In genomic region chr12:18794000-18794399, GRCh38 we compare ENCODE assay signal across 28 cellular contexts. TPM values are rescaled to one million over a fixed set of nuclear protein-coding genes. Genes with fewer than 3 reads are reported as not detected.
DNase-seq lines count a peak whose midpoint lies in the region; ATAC-seq, FAIRE-seq and TF ChIP-seq lines count a peak whose summit lies in the region.
"Had no signal": no experiment of that assay in that cellular context is flagged by ENCODE, and none has a peak within 500 bp of the region (broad histone marks: within the 10 kb centered on the region; RNA-seq: fewer than 3 reads in every experiment).

No MANE protein-coding gene starts in this region.

- no peaks in the 10 kb centered on the region for H3K79me1 ChIP-seq in IMR-90 (ENCODE audit: low read depth in 1 of 2, low read length in 2 of 2)

- H3K9me3 ChIP-seq in A549 = peaks cover 3% of the 10 kb centered on the region; the same call in 1 of the 3 replicates
- H3K9me3 ChIP-seq in IMR-90 (ENCODE audit: control insufficient read depth, insufficient read depth, low read length) = no peaks in the 10 kb centered on the region
- H3K9me3 ChIP-seq in K562 (replicated peaks; ENCODE audit: control insufficient read depth, insufficient read depth, low read depth, low read length) = no peaks in the 10 kb centered on the region
- H3K9me3 ChIP-seq: BLaER1, SJSA1 had no signal

- no peaks in the 10 kb centered on the region for H3K9me1 ChIP-seq in IMR-90 (ENCODE audit: insufficient read depth, low read length)
- no peaks in the 10 kb centered on the region for H3K9me1 ChIP-seq in K562 (ENCODE audit: control insufficient read depth, insufficient read depth, low read length)

- no peak overlapping the region for H4K91ac ChIP-seq in IMR-90 (ENCODE audit: insufficient read depth, low read depth, low read length)

- FAIRE-seq in A549 (lab: Jason Lieb, UNC) (no peak), K562 (lab: Jason Lieb, UNC) (no peak), islet of Langerhans (lab: Jason Lieb, UNC) (peak; percentile 79)
- FAIRE-seq: D721Med, GM12891 had no signal

- no peak overlapping the region for H3K4ac ChIP-seq in IMR-90 (ENCODE audit: low read depth, low read length)

- no peak overlapping the region for H2BK120ac ChIP-seq in IMR-90 (ENCODE audit: low read depth, low read length)

- no peak overlapping the region for H2AK5ac ChIP-seq in IMR-90 (ENCODE audit: low read depth, low read length)

- H3K9ac ChIP-seq in IMR-90 (ENCODE audit: low read depth, low read length) (no peak overlapping the region), K562 (ENCODE audit: insufficient read depth in 1 of 2, low read depth in 2 of 2, low read length in 2 of 2) (no peak overlapping the region)
- H3K9ac ChIP-seq: BLaER1 had no signal

- no peak overlapping the region for H3K23ac ChIP-seq in IMR-90 (ENCODE audit: low read depth, low read length)

- ATAC-seq in A549 = no peak
- ATAC-seq in IMR-90 (ENCODE audit: low read depth) = no peak
- no peak for ATAC-seq in K562
- no peak for ATAC-seq in GM18870 (IDR thresholded peaks at IDR 0.05; ENCODE audit: unreplicated experiment)
- ATAC-seq in GM21367 (IDR thresholded peaks at IDR 0.05; ENCODE audit: unreplicated experiment) = no peak

- H3K36me3 ChIP-seq in IMR-90 (ENCODE audit: control insufficient read depth, insufficient read depth, low read length) (no peaks in the 10 kb centered on the region), K562 (ENCODE audit: control insufficient read depth, insufficient read depth, low read length) (no peaks in the 10 kb centered on the region)
- H3K36me3 ChIP-seq: BLaER1, MG63, SJSA1 had no signal

- H4K20me1 ChIP-seq in IMR-90 (ENCODE audit: insufficient read depth, low read length) (no peaks in the 10 kb centered on the region), K562 (replicated peaks; ENCODE audit: control insufficient read depth, insufficient read depth, low read length) (no peaks in the 10 kb centered on the region)
- H4K20me1 ChIP-seq: BLaER1 had no signal

- no peak overlapping the region for H4K5ac ChIP-seq in IMR-90 (ENCODE audit: low read depth, low read length)

- no peak for TF ChIP-seq CTCF in A549 (IDR thresholded peaks at IDR 0.05)
- no peak for TF ChIP-seq CTCF in IMR-90 (conservative IDR thresholded peaks at IDR 0.05; ENCODE audit: low read depth, low read length)
- no peak for TF ChIP-seq CTCF in K562 (IDR thresholded peaks at IDR 0.05 in 2 of 3, conservative IDR thresholded peaks at IDR 0.05 in 1 of 3; ENCODE audit: insufficient read depth in 2 of 3, low read depth in 1 of 3, low read length in 3 of 3)

- H2BK5ac ChIP-seq in IMR-90 (ENCODE audit: low read depth, low read length, poor library complexity, severe bottlenecking) = no peak overlapping the region

- H2BK15ac ChIP-seq in IMR-90 (ENCODE audit: low read depth, low read length) = no peak overlapping the region

- no peak overlapping the region for H2BK20ac ChIP-seq in IMR-90 (ENCODE audit: low read depth, low read length)

- no peak for DNase-seq in A549 (ENCODE audit: low read depth in 1 of 2, low spot score in 1 of 2)
- DNase-seq in IMR-90 = no peak
- no peak for DNase-seq in K562 (ENCODE audit: extremely low read depth in 1 of 4, low spot score in 3 of 4)
- DNase-seq in epidermal melanocyte (ENCODE audit: insufficient read length, low spot score) = no peak
- DNase-seq: CD4-positive, CD25-positive, alpha-beta regulatory T cell; EL; GF-D8; KBM-7; MG63; NCI-H2029; NCI-H446; NCI-H524 treated with DMSO at 0.1 percent for 48 hours; NCI-H774; NK-92 treated with Interleukin-12 subunit alpha and Interleukin-12 subunit beta, amount 100 ng/mL, for 24 hours; Right ventricle myocardium superior; RPMI8226 had no signal

- CTCF ChIA-PET in A549 (lab: Yijun Ruan, JAX) = no interaction called here
- CTCF ChIA-PET in IMR-90 (lab: Yijun Ruan, JAX) = no interaction called here
- CTCF ChIA-PET in K562 (lab: Yijun Ruan, JAX; ENCODE audit: low intra/inter-chr PET ratio) = no interaction called here

- H4K8ac ChIP-seq in IMR-90 (ENCODE audit: low read depth in 2 of 2, low read length in 2 of 2) = no peak overlapping the region

- no peaks in the 10 kb centered on the region for H3K27me3 ChIP-seq in IMR-90 (ENCODE audit: control insufficient read depth, insufficient read depth, low read length)
- no peaks in the 10 kb centered on the region for H3K27me3 ChIP-seq in K562 (ENCODE audit: control insufficient read depth in 2 of 2, insufficient read depth in 2 of 2, low read length in 2 of 2)
- H3K27me3 ChIP-seq: BLaER1, MG63, SJSA1 had no signal

- POLR2A ChIA-PET in A549 (lab: Yijun Ruan, JAX) = no interaction called here
- POLR2A ChIA-PET in IMR-90 (lab: Charles Lee; ENCODE audit: unreplicated experiment) = no interaction called here
- POLR2A ChIA-PET in K562 (lab: Yijun Ruan, JAX) = no interaction called here

- H3K27ac ChIP-seq in A549 (no peak overlapping the region), IMR-90 (ENCODE audit: insufficient read depth, low read length) (no peak overlapping the region), K562 (ENCODE audit: extremely low read depth, low read depth, low read length) (no peak overlapping the region)
- H3K27ac ChIP-seq: BLaER1, SJSA1 had no signal

- TF ChIP-seq EP300 in A549 (IDR thresholded peaks at IDR 0.05) (no peak), K562 (IDR thresholded peaks at IDR 0.05; ENCODE audit: low read length) (no peak)

- no peaks in the 10 kb centered on the region for H3K79me2 ChIP-seq in K562 (ENCODE audit: control insufficient read depth, insufficient read depth, low read length)

- no peak for TF ChIP-seq RAD21 in A549 (conservative IDR thresholded peaks at IDR 0.05 in 1 of 2, IDR thresholded peaks at IDR 0.05 in 1 of 2)
- no peak for TF ChIP-seq RAD21 in IMR-90 (IDR thresholded peaks at IDR 0.05; ENCODE audit: low read length)
- no peak for TF ChIP-seq RAD21 in K562 (CRISPR knock-in tag; conservative IDR thresholded peaks at IDR 0.05 in 1 of 2, IDR thresholded peaks at IDR 0.05 in 1 of 2)

- no TSS peak for BruUV-seq in IMR-90 (replicated peaks; lab: Mats Ljungman, UMichigan)
- BruUV-seq in K562 (replicated peaks; lab: Mats Ljungman, UMichigan) = no TSS peak

- intact Hi-C loops in IMR-90 (cut with micrococcal nuclease) (no loop called here), K562 (cut with micrococcal nuclease) (no loop called here)

- no peak overlapping the region for H3K14ac ChIP-seq in IMR-90 (replicated peaks; ENCODE audit: low read depth, low read length)

- in situ Hi-C loops in IMR-90 (cut with MboI; ENCODE audit: low sequenced_read_pairs) (no loop called here), K562 (cut with MboI) (no loop called here)

- no peak for TF ChIP-seq POLR2A in A549 (IDR thresholded peaks at IDR 0.05; ENCODE audit: low read length)
- TF ChIP-seq POLR2A in IMR-90 (IDR thresholded peaks at IDR 0.05; ENCODE audit: low read depth, low read length) = no peak
- no peak for TF ChIP-seq POLR2A in K562 (conservative IDR thresholded peaks at IDR 0.05)

- H3K18ac ChIP-seq in IMR-90 (ENCODE audit: low read depth, low read length) = no peak overlapping the region

- no peak overlapping the region for H3K4me3 ChIP-seq in A549
- H3K4me3 ChIP-seq in IMR-90 (ENCODE audit: insufficient read depth, low read depth, low read length) = no peak overlapping the region
- H3K4me3 ChIP-seq in K562 = no peak overlapping the region
- H3K4me3 ChIP-seq: BLaER1, MG63, SJSA1 had no signal

- peaks cover 8% of the 10 kb centered on the region; the same call in 2 of the 3 replicates for H3K4me1 ChIP-seq in A549
- H3K4me1 ChIP-seq in IMR-90 (ENCODE audit: control insufficient read depth, insufficient read depth, low read length) = no peaks in the 10 kb centered on the region
- H3K4me1 ChIP-seq in K562 (replicated peaks in 1 of 2; ENCODE audit: control insufficient read depth in 2 of 2, insufficient read depth in 2 of 2, low read length in 2 of 2) = no peaks in the 10 kb centered on the region
- H3K4me1 ChIP-seq: BLaER1, SJSA1 had no signal

- dilution Hi-C loops in IMR-90 (cut with HindIII; ENCODE audit: low sequenced_read_pairs, unreplicated experiment) = no loop called here

- H2AK9ac ChIP-seq in IMR-90 (replicated peaks; ENCODE audit: low read depth, low read length, poor library complexity) = no peak overlapping the region

- H3K4me2 ChIP-seq in A549 (no peak overlapping the region), IMR-90 (ENCODE audit: low read depth, low read length) (no peak overlapping the region), K562 (ENCODE audit: insufficient read depth, low read length) (no peak overlapping the region)
- H3K4me2 ChIP-seq: BLaER1 had no signal

- no peak overlapping the region for H3K56ac ChIP-seq in IMR-90 (ENCODE audit: extremely low read depth, insufficient read depth, low read length)

- H2AFZ ChIP-seq in IMR-90 (replicated peaks; ENCODE audit: low read length, poor library complexity) (no peak overlapping the region), K562 (ENCODE audit: low read depth, low read length) (no peak overlapping the region)

RNA-seq across cellular contexts. Expression of gene CAPZA3, which starts 56.1 kb away (rescaled TPM):
- polyA plus RNA-seq in A549 (2011; rRNA removed) (not detected in 2 replicates), A549 (2017; fragmentation: RNase III; extraction: RNeasy Plus Mini Kit Qiagen cat#74134 plus additional on column Dnase treatment) (not detected in 3 replicates), IMR-90 (2012; rRNA removed) (not detected in 2 replicates), K562 (2011; rRNA removed) (not detected in 2 replicates), K562 (2014; fragmentation: Illumina TruSeq; extraction: Trizol) (not detected in 2 replicates), K562 (2014; fragmentation: Nextera tagmentation; extraction: Ambion mirVana) (not detected), K562 (2014; rRNA removed) (not detected in 2 replicates)
- polyA plus RNA-seq in A549 (2012; cell fraction: cytosol; rRNA removed) = not detected in 2 replicates
- polyA plus RNA-seq in A549 (2012; cell fraction: nucleus; rRNA removed) = not detected in 2 replicates
- polyA minus RNA-seq in A549 (2011; rRNA and poly(A)+ RNA removed) = not detected in 2 replicates
- total RNA-seq in IMR-90 (2012; rRNA removed) (not detected in 2 replicates), K562 (2014; rRNA removed) (not detected in 2 replicates), K562 (2014; rRNA removed; fragmentation: Illumina TruSeq; extraction: Trizol) (not detected in 2 replicates), K562 (2015; rRNA removed; fragmentation: Illumina TruSeq; extraction: Trizol) (not detected in 2 replicates), K562 (2021) (not detected in 2 replicates)
- not detected in 2 replicates for polyA plus RNA-seq in IMR-90 (2012; cell fraction: cytosol; rRNA removed)
- polyA plus RNA-seq in IMR-90 (2012; cell fraction: nucleus; rRNA removed; ENCODE audit: low replicate concordance) = not detected in 2 replicates
- not detected in 2 replicates for total RNA-seq in K562 (2011; cell fraction: chromatin; rRNA removed; ENCODE audit: low replicate concordance)
- not detected in 2 replicates for total RNA-seq in K562 (2011; cell fraction: nucleolus; rRNA removed)
- not detected in 2 replicates for total RNA-seq in K562 (2011; cell fraction: nucleoplasm; rRNA removed)
- polyA plus RNA-seq in K562 (2011; cell fraction: cytosol; rRNA removed) = not detected in 2 replicates
- not detected in 2 replicates for polyA plus RNA-seq in K562 (2011; cell fraction: nucleus; rRNA removed)
- polyA plus RNA-seq in K562 (2012) = not detected in 2 replicates
- not detected in 2 replicates for polyA minus RNA-seq in K562 (2011; rRNA and poly(A)+ RNA removed)
- polyA minus RNA-seq in K562 (2011; cell fraction: cytosol; rRNA and poly(A)+ RNA removed) = not detected in 2 replicates
- not detected in 2 replicates for polyA minus RNA-seq in K562 (2011; cell fraction: nucleus; rRNA and poly(A)+ RNA removed)
- total RNA-seq: A172; CD4-positive, CD25-positive, alpha-beta regulatory T cell; H4; HT-29; LHCN-M2; Right ventricle myocardium superior; SJSA1 had no signal
- polyA plus RNA-seq: AG04450; CD4-positive, CD25-positive, alpha-beta regulatory T cell had no signal

RNA-seq across cellular contexts. Expression of gene PLCZ1, which starts 56.2 kb away (rescaled TPM):
- not detected in 2 replicates for polyA plus RNA-seq in A549 (2011; rRNA removed)
- not detected in 2 replicates for polyA plus RNA-seq in A549 (2012; cell fraction: cytosol; rRNA removed)
- not detected in 2 replicates for polyA plus RNA-seq in A549 (2012; cell fraction: nucleus; rRNA removed)
- not detected in 3 replicates for polyA plus RNA-seq in A549 (2017; fragmentation: RNase III; extraction: RNeasy Plus Mini Kit Qiagen cat#74134 plus additional on column Dnase treatment)
- not detected in 2 replicates for polyA minus RNA-seq in A549 (2011; rRNA and poly(A)+ RNA removed)
- not detected in 2 replicates for total RNA-seq in IMR-90 (2012; rRNA removed)
- not detected in 2 replicates for polyA plus RNA-seq in IMR-90 (2012; rRNA removed)
- not detected in 2 replicates for polyA plus RNA-seq in IMR-90 (2012; cell fraction: cytosol; rRNA removed)
- not detected in 2 replicates for polyA plus RNA-seq in IMR-90 (2012; cell fraction: nucleus; rRNA removed; ENCODE audit: low replicate concordance)
- not detected in 2 replicates for total RNA-seq in K562 (2011; cell fraction: chromatin; rRNA removed; ENCODE audit: low replicate concordance)
- not detected in 2 replicates for total RNA-seq in K562 (2011; cell fraction: nucleolus; rRNA removed)
- not detected in 2 replicates for total RNA-seq in K562 (2011; cell fraction: nucleoplasm; rRNA removed)
- total RNA-seq in K562 (2014; rRNA removed) = not detected in 2 replicates
- not detected in 2 replicates for total RNA-seq in K562 (2014; rRNA removed; fragmentation: Illumina TruSeq; extraction: Trizol)
- not detected in 2 replicates for total RNA-seq in K562 (2015; rRNA removed; fragmentation: Illumina TruSeq; extraction: Trizol)
- total RNA-seq in K562 (2021) = not detected in 2 replicates
- not detected in 2 replicates for polyA plus RNA-seq in K562 (2011; rRNA removed)
- not detected in 2 replicates for polyA plus RNA-seq in K562 (2011; cell fraction: cytosol; rRNA removed)
- 0.66 TPM in 1 of 2 replicates, not detected in the other for polyA plus RNA-seq in K562 (2011; cell fraction: nucleus; rRNA removed)
- polyA plus RNA-seq in K562 (2012) = not detected in 2 replicates
- not detected in 2 replicates for polyA plus RNA-seq in K562 (2014; fragmentation: Illumina TruSeq; extraction: Trizol)
- polyA plus RNA-seq in K562 (2014; fragmentation: Nextera tagmentation; extraction: Ambion mirVana) = not detected
- not detected in 2 replicates for polyA plus RNA-seq in K562 (2014; rRNA removed)
- polyA minus RNA-seq in K562 (2011; rRNA and poly(A)+ RNA removed) = 0.75 TPM in 1 of 2 replicates, not detected in the other
- not detected in 2 replicates for polyA minus RNA-seq in K562 (2011; cell fraction: cytosol; rRNA and poly(A)+ RNA removed)
- polyA minus RNA-seq in K562 (2011; cell fraction: nucleus; rRNA and poly(A)+ RNA removed) = not detected in 2 replicates
- total RNA-seq: CD4-positive, CD25-positive, alpha-beta regulatory T cell; H4; HT-29; LHCN-M2; Right ventricle myocardium superior; SJSA1 had no signal
- polyA plus RNA-seq: AG04450; CD4-positive, CD25-positive, alpha-beta regulatory T cell had no signal

Comparison
In these comparisons a context has a peak if more than half of its experiments do, and no peak if none do; other contexts are left out.
1. Of the 35 proteins assayed by ChIP-seq in both K562 and A549: peak only in K562: none; only in A549: MAFK; in both: none; in neither: 34.